Comparison of ENCODE assay signal across 8 cellular contexts in the genomic region with DNA sequence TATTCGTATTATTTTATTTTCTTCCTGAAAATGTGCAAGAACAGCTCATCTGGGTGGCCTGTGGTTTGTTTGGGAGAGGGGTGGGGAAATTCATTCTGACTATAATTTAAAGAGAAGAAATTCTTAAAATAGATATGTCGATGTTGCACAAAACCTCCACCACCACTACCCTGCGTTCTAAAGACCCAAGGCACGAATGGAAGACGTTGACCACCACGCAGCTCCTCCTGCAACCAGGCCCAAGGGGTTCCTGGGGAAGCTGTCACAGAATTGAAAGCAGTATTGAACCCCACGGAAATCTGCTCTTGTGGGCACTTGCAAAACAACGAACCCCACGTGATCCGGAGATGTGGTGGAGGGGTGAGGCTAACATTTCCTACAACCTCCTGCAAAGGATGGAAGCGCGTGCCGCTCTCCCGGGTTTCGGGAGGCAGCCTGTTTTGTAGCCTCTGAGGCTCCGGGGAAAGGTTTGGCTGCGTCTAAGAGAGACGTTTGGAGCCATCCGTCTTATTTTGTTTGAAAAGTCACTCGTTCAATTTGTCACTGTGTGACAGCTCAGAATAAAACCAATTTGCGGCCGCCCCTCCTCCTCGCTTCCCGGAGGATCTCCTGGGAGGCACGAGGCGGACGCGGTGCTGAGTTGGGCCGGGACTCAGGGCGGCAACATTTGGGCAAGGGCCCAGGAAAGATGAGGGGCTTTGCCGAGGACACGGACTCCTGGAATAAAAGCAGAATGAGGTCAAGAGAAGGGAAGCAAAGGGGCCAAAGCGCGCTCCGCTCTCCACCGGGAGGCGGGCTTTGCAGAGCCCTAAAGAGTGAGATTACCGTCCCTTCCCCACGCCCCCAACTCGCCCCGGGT. TPM values are rescaled to one million over a fixed set of nuclear protein-coding genes. Genes with fewer than 3 reads are reported as not detected.
DNase-seq lines count a peak whose midpoint lies in the region; ATAC-seq, FAIRE-seq and TF ChIP-seq lines count a peak whose summit lies in the region.

No MANE protein-coding gene starts in this region.

- POLR2A ChIA-PET in activated CD8-positive, alpha-beta T cell treated with anti-CD3 and anti-CD28 coated beads for 36 hours (lab: Charles Lee): no interaction called here

- ATAC-seq in HG03045 (IDR thresholded peaks at IDR 0.05; ENCODE audit: unreplicated experiment): peak; percentile 24
- no peak for ATAC-seq in activated CD8-positive, alpha-beta T cell treated with anti-CD3 and anti-CD28 coated beads for 36 hours
- ATAC-seq in stimulated activated effector memory CD8-positive, alpha-beta T cell treated with anti-CD3 and anti-CD28 coated beads, Interleukin-12 subunit alpha, Interleukin-12 subunit beta, amount 100 ng/mL, for 72 hours: no peak

- peak; percentile 29 for DNase-seq in GM12892 (ENCODE audit: insufficient read length)
- DNase-seq in activated CD8-positive, alpha-beta T cell treated with anti-CD3 and anti-CD28 coated beads for 36 hours: peak; percentile 9
- no peak for DNase-seq in iPS DF 6.9 (ENCODE audit: low read depth, low spot score)
- no peak for DNase-seq in stimulated activated effector memory CD8-positive, alpha-beta T cell treated with anti-CD3 and anti-CD28 coated beads, Interleukin-12 subunit alpha, Interleukin-12 subunit beta, amount 100 ng/mL, for 72 hours (ENCODE audit: low spot score in 2 of 2)
- DNase-seq in NK-92 (lab: John Stamatoyannopoulos, UW; ENCODE audit: unreplicated experiment): no peak
- no peak for DNase-seq in NCI-H2029 (lab: John Stamatoyannopoulos, UW)
- no peak for DNase-seq in NCI-H345 (lab: John Stamatoyannopoulos, UW)

- no peak for TF ChIP-seq POLR2A in GM12892 (IDR thresholded peaks at IDR 0.05; ENCODE audit: low read depth, low read length)

- peak; percentile 24 for FAIRE-seq in GM12892 (lab: Jason Lieb, UNC)

- no CpG with 5 or more reads among the region's 41 CpGs for WGBS in iPS DF 6.9 (ENCODE audit: insufficient coverage, insufficient read length)

- peaks cover 78% of the 10 kb centered on the region for H3K27me3 Mint-ChIP-seq in activated CD8-positive, alpha-beta T cell treated with anti-CD3 and anti-CD28 coated beads for 36 hours

- H3K4me3 Mint-ChIP-seq in activated CD8-positive, alpha-beta T cell treated with anti-CD3 and anti-CD28 coated beads for 36 hours: peak overlapping the region; percentile 62
- peak overlapping the region; percentile 74 for H3K4me3 Mint-ChIP-seq in stimulated activated effector memory CD8-positive, alpha-beta T cell treated with anti-CD3 and anti-CD28 coated beads, Interleukin-12 subunit alpha, Interleukin-12 subunit beta, amount 100 ng/mL, for 72 hours

- H3K4me1 ChIP-seq in iPS DF 6.9 (ENCODE audit: control insufficient read depth, insufficient read depth, low read length): peaks cover 4% of the 10 kb centered on the region; the same call in 1 of the 2 replicates

- CTCF ChIA-PET in activated CD8-positive, alpha-beta T cell treated with anti-CD3 and anti-CD28 coated beads for 36 hours (lab: Charles Lee): interaction anchor here (3.6 kb wide), 1 partner anchor 324 kb away, joined by 21 read pairs; no protein-coding TSS in a partner anchor

- intact Hi-C loops in activated CD8-positive, alpha-beta T cell treated with anti-CD3 and anti-CD28 coated beads for 36 hours (cut with micrococcal nuclease): no loop called here

- peaks cover 83% of the 10 kb centered on the region for H3K27me3 ChIP-seq in iPS DF 6.9 (ENCODE audit: control insufficient read depth, insufficient read depth, low read length)

- no peaks in the 10 kb centered on the region for H3K36me3 ChIP-seq in iPS DF 6.9 (ENCODE audit: control insufficient read depth, insufficient read depth, low read length)

- H3K27ac ChIP-seq in iPS DF 6.9 (ENCODE audit: low read length): no peak overlapping the region

- peaks cover 31% of the 10 kb centered on the region for H3K4me1 Mint-ChIP-seq in activated CD8-positive, alpha-beta T cell treated with anti-CD3 and anti-CD28 coated beads for 36 hours (ENCODE audit: low read depth)
- peaks cover 31% of the 10 kb centered on the region for H3K4me1 Mint-ChIP-seq in stimulated activated effector memory CD8-positive, alpha-beta T cell treated with anti-CD3 and anti-CD28 coated beads, Interleukin-12 subunit alpha, Interleukin-12 subunit beta, amount 100 ng/mL, for 72 hours

- no peaks in the 10 kb centered on the region for H3K36me3 Mint-ChIP-seq in activated CD8-positive, alpha-beta T cell treated with anti-CD3 and anti-CD28 coated beads for 36 hours (ENCODE audit: low read depth)
- no peaks in the 10 kb centered on the region for H3K36me3 Mint-ChIP-seq in stimulated activated effector memory CD8-positive, alpha-beta T cell treated with anti-CD3 and anti-CD28 coated beads, Interleukin-12 subunit alpha, Interleukin-12 subunit beta, amount 100 ng/mL, for 72 hours

- H3K9me3 ChIP-seq in iPS DF 6.9 (ENCODE audit: control insufficient read depth, insufficient read depth, low read length): no peaks in the 10 kb centered on the region

- H3K9me3 Mint-ChIP-seq in activated CD8-positive, alpha-beta T cell treated with anti-CD3 and anti-CD28 coated beads for 36 hours: no peaks in the 10 kb centered on the region
- H3K9me3 Mint-ChIP-seq in stimulated activated effector memory CD8-positive, alpha-beta T cell treated with anti-CD3 and anti-CD28 coated beads, Interleukin-12 subunit alpha, Interleukin-12 subunit beta, amount 100 ng/mL, for 72 hours: no peaks in the 10 kb centered on the region

- no peak overlapping the region for H3K27ac Mint-ChIP-seq in activated CD8-positive, alpha-beta T cell treated with anti-CD3 and anti-CD28 coated beads for 36 hours
- H3K27ac Mint-ChIP-seq in stimulated activated effector memory CD8-positive, alpha-beta T cell treated with anti-CD3 and anti-CD28 coated beads, Interleukin-12 subunit alpha, Interleukin-12 subunit beta, amount 100 ng/mL, for 72 hours: peak overlapping the region; percentile 26

- TF ChIP-seq CTCF in activated CD8-positive, alpha-beta T cell treated with anti-CD3 and anti-CD28 coated beads for 36 hours (IDR thresholded peaks at IDR 0.05): no peak

- H3K4me3 ChIP-seq in iPS DF 6.9 (ENCODE audit: low read length): peak overlapping the region; percentile 38; the same call in 1 of the 2 replicates

RNA-seq across cellular contexts. Expression of a gene that starts 0.8 kb away (rescaled TPM):
- not detected for polyA plus RNA-seq in GM12892 (2012; ENCODE audit: missing spikeins)
- total RNA-seq in activated CD8-positive, alpha-beta T cell treated with anti-CD3 and anti-CD28 coated beads for 36 hours: not detected

Comparison
In these comparisons a context has a peak if more than half of its experiments do, and no peak if none do; other contexts are left out.
1. DNase-seq: peak in GM12892 (single experiment) and activated CD8-positive, alpha-beta T cell treated with anti-CD3 and anti-CD28 coated beads for 36 hours (single experiment); none in iPS DF 6.9 (single experiment), stimulated activated effector memory CD8-positive, alpha-beta T cell treated with anti-CD3 and anti-CD28 coated beads, Interleukin-12 subunit alpha, Interleukin-12 subunit beta, amount 100 ng/mL, for 72 hours (0 of 2), NK-92 (single experiment), NCI-H2029 (single experiment) and NCI-H345 (single experiment).